In genomic region chr20:34825530-34826362, GRCh38 we compare ENCODE assay signal across 8 cellular contexts. TPM values are rescaled to one million over a fixed set of nuclear protein-coding genes. Genes with fewer than 3 reads are reported as not detected.
DNase-seq lines count a peak whose midpoint lies in the region; ATAC-seq, FAIRE-seq and TF ChIP-seq lines count a peak whose summit lies in the region.

Gene NCOA6 (minus strand): TSS chr20:34825651. CDS start chr20:34782355, 43,296 bp downstream.

- H3K4me1 ChIP-seq in A549 (peaks cover 16% of the 10 kb centered on the region; the same call in 2 of the 3 replicates), kidney (ENCODE audit: control insufficient read depth in 1 of 2, insufficient read depth in 1 of 2, low read depth in 1 of 2, low read length in 2 of 2) (peaks cover 5 to 9% of the 10 kb centered on the region in 2 donors)

- 23% methylated on average over 11 of the region's 52 CpGs for WGBS in A549 (ENCODE audit: missing lambda C conversion rate)

- CTCF ChIA-PET in A549 (lab: Yijun Ruan, JAX) = interaction anchor here (1.0 to 3.6 kb wide), 2 partner anchors 9 to 48 kb away, joined by 5 to 18 read pairs; no protein-coding TSS in a partner anchor

- peaks cover 0 to 5% of the 10 kb centered on the region in 2 donors for H3K36me3 ChIP-seq in kidney (ENCODE audit: control insufficient read depth in 1 of 2, insufficient read depth in 2 of 2, low read length in 2 of 2)

- TF ChIP-seq EP300 in A549 (IDR thresholded peaks at IDR 0.05) = no peak

- no peak for TF ChIP-seq RAD21 in A549 (conservative IDR thresholded peaks at IDR 0.05 in 1 of 2, IDR thresholded peaks at IDR 0.05 in 1 of 2)

- FAIRE-seq in A549 (lab: Jason Lieb, UNC) (no peak), kidney (lab: Jason Lieb, UNC) (no peak)

- peak; percentile 80 for TF ChIP-seq POLR2A in A549 (IDR thresholded peaks at IDR 0.05; ENCODE audit: low read length)

- H3K27ac ChIP-seq in A549 (peak within 1 kb of the TSS; percentile 94 to 100), kidney (ENCODE audit: low read depth in 2 of 2, low read length in 2 of 2) (peak within 1 kb of the TSS; percentile 81 to 87)

- peak; percentile 75 to 76 for ATAC-seq in A549
- ATAC-seq in GM18868 (IDR thresholded peaks at IDR 0.05; ENCODE audit: unreplicated experiment) = peak; percentile 47
- peak; percentile 57 for ATAC-seq in HG03159 (IDR thresholded peaks at IDR 0.05; ENCODE audit: unreplicated experiment)

- no peaks in the 10 kb centered on the region for H3K9me3 ChIP-seq in A549
- H3K9me3 ChIP-seq in kidney (ENCODE audit: control insufficient read depth in 1 of 2, low read length in 2 of 2) = no peaks in the 10 kb centered on the region

- intact Hi-C loops in kidney (cut with DNase I) = no loop called here

- peak within 1 kb of the TSS; percentile 93 to 94 for H3K9ac ChIP-seq in kidney (ENCODE audit: low read length in 2 of 2)

- POLR2A ChIA-PET in A549 (lab: Yijun Ruan, JAX) = interaction anchor here (0.5 to 0.7 kb wide), 2 partner anchors 10 to 629 kb away, joined by 3 to 6 read pairs; no protein-coding TSS in a partner anchor

- DNase-seq in A549 (ENCODE audit: low read depth in 1 of 2, low spot score in 1 of 2) = peak; percentile 65 to 85
- DNase-seq in NCI-H345 (lab: John Stamatoyannopoulos, UW) = peak; percentile 91
- peak; percentile 82 for DNase-seq in activated CD4-positive, CD25-positive, alpha-beta regulatory T cell treated with anti-CD3 and anti-CD28 coated beads, Interleukin-2, amount 50 U/mL, for 72 hours
- peak; percentile 85 for DNase-seq in cerebellar cortex (ENCODE audit: low spot score)
- peak; percentile 96 for DNase-seq in kidney
- DNase-seq in stimulated activated CD4-positive, alpha-beta T cell treated with anti-CD3 and anti-CD28 coated beads, Interleukin-15, amount 100 ng/mL, for 1 hour (ENCODE audit: low read depth in 1 of 2, low spot score in 1 of 2) = peak; percentile 73 to 88

- H3K4me3 ChIP-seq in A549 (peak within 1 kb of the TSS; percentile 77), kidney (ENCODE audit: low read length in 2 of 2) (peak within 1 kb of the TSS; percentile 97)

- TF ChIP-seq CTCF in A549 (IDR thresholded peaks at IDR 0.05) = no peak
- no peak for TF ChIP-seq CTCF in kidney (IDR thresholded peaks at IDR 0.05; ENCODE audit: borderline replicate concordance, extremely low read depth, insufficient read depth)

- H3K4me2 ChIP-seq in A549 = peak within 1 kb of the TSS; percentile 79

TF ChIP-seq in A549, 52 proteins besides CTCF, POLR2A, EP300 and RAD21:
- TF ChIP-seq HOXB5 (CRISPR knock-in tag; IDR thresholded peaks at IDR 0.05) = peak; percentile 36; the same call in 1 of the 2 replicates
- TF ChIP-seq TFCP2L1 (CRISPR knock-in tag; IDR thresholded peaks at IDR 0.05) = peak; percentile 50; the same call in 1 of the 2 replicates
- TF ChIP-seq PHF8 (IDR thresholded peaks at IDR 0.05; ENCODE audit: borderline replicate concordance, low read depth) = peak; percentile 68; the same call in 1 of the 2 replicates
- TF ChIP-seq, protein P1, sequence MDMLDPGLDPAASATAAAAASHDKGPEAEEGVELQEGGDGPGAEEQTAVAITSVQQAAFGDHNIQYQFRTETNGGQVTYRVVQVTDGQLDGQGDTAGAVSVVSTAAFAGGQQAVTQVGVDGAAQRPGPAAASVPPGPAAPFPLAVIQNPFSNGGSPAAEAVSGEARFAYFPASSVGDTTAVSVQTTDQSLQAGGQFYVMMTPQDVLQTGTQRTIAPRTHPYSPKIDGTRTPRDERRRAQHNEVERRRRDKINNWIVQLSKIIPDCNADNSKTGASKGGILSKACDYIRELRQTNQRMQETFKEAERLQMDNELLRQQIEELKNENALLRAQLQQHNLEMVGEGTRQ (IDR thresholded peaks at IDR 0.05) = peak; percentile 88
- TF ChIP-seq MAX (IDR thresholded peaks at IDR 0.05) = peak; percentile 79
- no peak for TF ChIP-seq CBX8 (IDR thresholded peaks at IDR 0.05)
- peak; percentile 89 for TF ChIP-seq HDAC2 (IDR thresholded peaks at IDR 0.05)
- TF ChIP-seq ZC3H11A (IDR thresholded peaks at IDR 0.05) = no peak
- TF ChIP-seq KDM1A (IDR thresholded peaks at IDR 0.05; ENCODE audit: low read depth) = peak; percentile 85
- no peak for TF ChIP-seq RNF2 (IDR thresholded peaks at IDR 0.05; ENCODE audit: borderline replicate concordance, low read depth)
- TF ChIP-seq JUN (IDR thresholded peaks at IDR 0.05) = peak in 1 of 2 experiments; percentile 81; a peak in 3 of 5 replicates
- TF ChIP-seq, protein P2, sequence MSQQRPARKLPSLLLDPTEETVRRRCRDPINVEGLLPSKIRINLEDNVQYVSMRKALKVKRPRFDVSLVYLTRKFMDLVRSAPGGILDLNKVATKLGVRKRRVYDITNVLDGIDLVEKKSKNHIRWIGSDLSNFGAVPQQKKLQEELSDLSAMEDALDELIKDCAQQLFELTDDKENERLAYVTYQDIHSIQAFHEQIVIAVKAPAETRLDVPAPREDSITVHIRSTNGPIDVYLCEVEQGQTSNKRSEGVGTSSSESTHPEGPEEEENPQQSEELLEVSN (IDR thresholded peaks at IDR 0.05; ENCODE audit: borderline replicate concordance, low read depth) = peak; percentile 34; the same call in 1 of the 2 replicates
- no peak for TF ChIP-seq POLR2AphosphoS2 (conservative IDR thresholded peaks at IDR 0.05; ENCODE audit: low read length)
- TF ChIP-seq BCL3 (IDR thresholded peaks at IDR 0.05) = peak; percentile 73; the same call in 2 of the 3 replicates

RNA-seq across cellular contexts. Expression of gene NCOA6, which starts in this region (rescaled TPM):
- polyA plus RNA-seq in A549 (2011; rRNA removed) = 18.0 and 22.7 TPM in 2 replicates
- 12.8 and 16.3 TPM in 2 replicates for polyA plus RNA-seq in A549 (2012; cell fraction: cytosol; rRNA removed)
- polyA plus RNA-seq in A549 (2012; cell fraction: nucleus; rRNA removed) = 12.7 and 13.9 TPM in 2 replicates
- polyA plus RNA-seq in A549 (2017; fragmentation: RNase III; extraction: RNeasy Plus Mini Kit Qiagen cat#74134 plus additional on column Dnase treatment) = 14.1 to 15.8 TPM (median 15.3 TPM) in 3 replicates
- polyA minus RNA-seq in A549 (2011; rRNA and poly(A)+ RNA removed) = 26.7 and 29.9 TPM in 2 replicates
- total RNA-seq in kidney = 28.1 TPM
- 30.8 TPM for polyA plus RNA-seq in kidney (ENCODE audit: insufficient read depth, low read depth, low replicate concordance)

Comparison
In these comparisons a context has a peak if more than half of its experiments do, and no peak if none do; other contexts are left out.
1. Peak in every context shown above with its lines: DNase-seq, ATAC-seq, H3K4me3 ChIP-seq and H3K27ac ChIP-seq.